ENCODE assay signal across 12 cellular contexts in genomic region chr7:102596036-102596435, GRCh38. TPM values are rescaled to one million over a fixed set of nuclear protein-coding genes. Genes with fewer than 3 reads are reported as not detected.
DNase-seq lines count a peak whose midpoint lies in the region; ATAC-seq and TF ChIP-seq lines count a peak whose summit lies in the region.
"Not testable (repeated sequence)": the region's sequence is repeated elsewhere in the genome, so short reads cannot be mapped to it uniquely, and the experiment has no call there.
"Had no signal": no experiment of that assay in that cellular context is flagged by ENCODE, and none has a peak within 500 bp of the region (broad histone marks: within the 10 kb centered on the region; RNA-seq: fewer than 3 reads in every experiment).

No MANE protein-coding gene starts in this region.

- not testable (repeated sequence) for H2AFZ ChIP-seq in Karpas-422 (ENCODE audit: low read length)

- not testable (repeated sequence) for H3K36me3 ChIP-seq in Karpas-422 (ENCODE audit: insufficient read depth, low read length); adrenal gland (replicated peaks in 1 of 2); left lung; sigmoid colon

- not testable (repeated sequence) for H3K27me3 ChIP-seq in Karpas-422 (ENCODE audit: low read length); adrenal gland; left lung; sigmoid colon

- H3K9ac ChIP-seq in Karpas-422 (ENCODE audit: low read length), result not testable (repeated sequence)

- not testable (repeated sequence) for H3K27ac Mint-ChIP-seq in activated CD4-positive, alpha-beta T cell treated with anti-CD3 and anti-CD28 coated beads, Interleukin-2, amount 10 ng/mL, durations not matched to agents 24 days and 14 days

- not testable (repeated sequence) for H3K9me3 Mint-ChIP-seq in activated CD4-positive, alpha-beta T cell treated with anti-CD3 and anti-CD28 coated beads, Interleukin-2, amount 10 ng/mL, durations not matched to agents 24 days and 14 days

- not testable (repeated sequence) for H3K4me3 ChIP-seq in Karpas-422 (ENCODE audit: low read length); adrenal gland; left lung; sigmoid colon

- H4K20me1 ChIP-seq in Karpas-422 (ENCODE audit: insufficient read depth, low read depth, low read length), result not testable (repeated sequence)

- H3K4me1 Mint-ChIP-seq in activated CD4-positive, alpha-beta T cell treated with anti-CD3 and anti-CD28 coated beads, Interleukin-2, amount 10 ng/mL, durations not matched to agents 24 days and 14 days, result not testable (repeated sequence)

- H3K27ac ChIP-seq in Karpas-422 (ENCODE audit: low read length); adrenal gland; left lung; sigmoid colon: not testable (repeated sequence)

- not testable (repeated sequence) for H3K79me2 ChIP-seq in Karpas-422 (ENCODE audit: low read length)

- not testable (repeated sequence) for H3K9me3 ChIP-seq in Karpas-422 (ENCODE audit: low read length); adrenal gland (replicated peaks in 1 of 3); left lung; sigmoid colon

- not testable (repeated sequence) for H3K4me3 Mint-ChIP-seq in activated CD4-positive, alpha-beta T cell treated with anti-CD3 and anti-CD28 coated beads, Interleukin-2, amount 10 ng/mL, durations not matched to agents 24 days and 14 days

- H3K4me2 ChIP-seq in Karpas-422 (ENCODE audit: low read depth, low read length, poor library complexity, severe bottlenecking), result not testable (repeated sequence)

- not testable (repeated sequence) for TF ChIP-seq POLR2A in adrenal gland (IDR thresholded peaks at IDR 0.05); sigmoid colon (IDR thresholded peaks at IDR 0.05)

- not testable (repeated sequence) for ATAC-seq in Right ventricle myocardium inferior, left lung

- not testable (repeated sequence) for H3K36me3 Mint-ChIP-seq in activated CD4-positive, alpha-beta T cell treated with anti-CD3 and anti-CD28 coated beads, Interleukin-2, amount 10 ng/mL, durations not matched to agents 24 days and 14 days (ENCODE audit: low read depth)

- intact Hi-C loops in activated CD4-positive, alpha-beta T cell treated with anti-CD3 and anti-CD28 coated beads, Interleukin-2, amount 10 ng/mL, durations not matched to agents 24 days and 14 days (cut with micrococcal nuclease); adrenal gland (cut with DNase I); Right ventricle myocardium inferior (cut with DNase I); left lung (cut with DNase I); sigmoid colon (cut with DNase I): not testable (repeated sequence)

- H3K9me2 ChIP-seq in Karpas-422 (replicated peaks; ENCODE audit: insufficient read depth, low read length), result not testable (repeated sequence)

- DNase-seq in Karpas-422 (peak; percentile 36), adrenal gland (peak in 4 of 7 donors; percentile 12 to 50 (median 24)), Right ventricle myocardium inferior (ENCODE audit: missing footprints) (peak; percentile 15), left lung (peak; percentile 20 to 36), sigmoid colon (peak; percentile 5)
- DNase-seq in activated CD4-positive, CD25-positive, alpha-beta regulatory T cell treated with anti-CD3 and anti-CD28 coated beads, Interleukin-2, amount 50 U/mL, for 72 hours, result peak; percentile 16
- peak; percentile 52 for DNase-seq in activated CD4-positive, alpha-beta T cell treated with anti-CD3 and anti-CD28 coated beads, Interleukin-2, amount 10 ng/mL, durations not matched to agents 24 days and 14 days

- H3K27me3 Mint-ChIP-seq in activated CD4-positive, alpha-beta T cell treated with anti-CD3 and anti-CD28 coated beads, Interleukin-2, amount 10 ng/mL, durations not matched to agents 24 days and 14 days, result not testable (repeated sequence)

- not testable (repeated sequence) for H3K4me1 ChIP-seq in Karpas-422 (ENCODE audit: low read length); adrenal gland (replicated peaks in 1 of 2); left lung; sigmoid colon

- TF ChIP-seq CTCF in adrenal gland (IDR thresholded peaks at IDR 0.05); left lung (IDR thresholded peaks at IDR 0.05); sigmoid colon (IDR thresholded peaks at IDR 0.05): not testable (repeated sequence)

- not testable (repeated sequence) for TF ChIP-seq EP300 in sigmoid colon (IDR thresholded peaks at IDR 0.05)

- WGBS in adrenal gland, 4 donors, result 33 to 53% (median 39%) methylated on average over 3 to 4 of the region's 10 CpGs; no CpG with 5 or more reads in 1 of the 4 donors
- 85 to 87% methylated on average over 4 of the region's 10 CpGs for WGBS in sigmoid colon, 2 donors

RNA-seq across cellular contexts. Expression of gene RASA4, which starts 20.5 kb away (rescaled TPM):
- 4.5 and 16.5 TPM in 2 replicates for total RNA-seq in Karpas-422 (2014; rRNA removed; shearing (Covaris generic); ENCODE audit: low replicate concordance)
- total RNA-seq in activated CD4-positive, alpha-beta T cell treated with anti-CD3 and anti-CD28 coated beads, Interleukin-2, amount 10 ng/mL, durations not matched to agents 24 days and 14 days, result 52.8 and 54.1 TPM in 2 replicates
- total RNA-seq in adrenal gland (100 to 1,000 TPM in 1 of 8 donors, 10 to 100 TPM in 7; 26.4 to 118 (median 57.1) TPM), Right ventricle myocardium inferior (17.1 TPM), left lung (10 to 100 TPM; 22.9 to 43.2 TPM), sigmoid colon (100 to 1,000 TPM in 1 of 4 donors, 10 to 100 TPM in 3; 12.0 to 113 (median 41.7) TPM)
- polyA plus RNA-seq in adrenal gland (100 to 1,000 TPM in 2 of 3 donors, 1 to 10 TPM in 1; 8.3 to 197 (median 115) TPM), sigmoid colon (10 to 100 TPM in 1 of 3 donors, 1 to 10 TPM in 2; 5.4 to 35.3 (median 7.4) TPM)

RNA-seq across cellular contexts. Expression of gene POLR2J3, which starts 23.7 kb away (rescaled TPM):
- total RNA-seq in Karpas-422 (2014; rRNA removed; shearing (Covaris generic); ENCODE audit: low replicate concordance), result 45.5 and 57.8 TPM in 2 replicates
- total RNA-seq in activated CD4-positive, alpha-beta T cell treated with anti-CD3 and anti-CD28 coated beads, Interleukin-2, amount 10 ng/mL, durations not matched to agents 24 days and 14 days, result 49.3 and 50.9 TPM in 2 replicates
- total RNA-seq in adrenal gland (10 to 100 TPM in 7 of 8 donors, 1 to 10 TPM in 1; 2.0 to 37.4 (median 17.7) TPM), Right ventricle myocardium inferior (8.3 TPM), left lung (10 to 100 TPM; 21.6 to 43.4 TPM), sigmoid colon (10 to 100 TPM; 10.7 to 19.1 (median 15.1) TPM)
- polyA plus RNA-seq in adrenal gland (100 to 1,000 TPM in 2 of 3 donors, 10 to 100 TPM in 1; 47.0 to 221 (median 106) TPM), sigmoid colon (100 to 1,000 TPM in 1 of 3 donors, 10 to 100 TPM in 2; 13.9 to 103 (median 33.6) TPM)

RNA-seq across cellular contexts. Expression of gene SPDYE2, which starts 45.0 kb away (rescaled TPM):
- total RNA-seq in Karpas-422 (2014; rRNA removed; shearing (Covaris generic); ENCODE audit: low replicate concordance), result not detected in 2 replicates
- total RNA-seq in activated CD4-positive, alpha-beta T cell treated with anti-CD3 and anti-CD28 coated beads, Interleukin-2, amount 10 ng/mL, durations not matched to agents 24 days and 14 days, result 0.19 TPM in 1 of 2 replicates, not detected in the other
- under 1 TPM in 2 of 8 donors, not detected in 6; 0.15 to 0.29 TPM for total RNA-seq in adrenal gland
- polyA plus RNA-seq in adrenal gland, result under 1 TPM in 1 of 3 donors, not detected in 2; 0.17 TPM
- not detected for total RNA-seq in Right ventricle myocardium inferior
- total RNA-seq in left lung, result not detected
- total RNA-seq in sigmoid colon, result not detected
- under 1 TPM in 1 of 3 donors, not detected in 2; 0.12 TPM for polyA plus RNA-seq in sigmoid colon
- total RNA-seq: A673; CD8-positive, alpha-beta memory T cell; Daoy had no signal
- polyA plus RNA-seq: AG04450, CD14-positive monocyte had no signal

RNA-seq across cellular contexts. Expression of gene UPK3BL1, which starts 46.6 kb away (rescaled TPM):
- 41.7 and 51.4 TPM in 2 replicates for total RNA-seq in Karpas-422 (2014; rRNA removed; shearing (Covaris generic); ENCODE audit: low replicate concordance)
- total RNA-seq in activated CD4-positive, alpha-beta T cell treated with anti-CD3 and anti-CD28 coated beads, Interleukin-2, amount 10 ng/mL, durations not matched to agents 24 days and 14 days, result 14.4 and 23.0 TPM in 2 replicates
- 10 to 100 TPM in 6 of 8 donors, 1 to 10 TPM in 2; 3.4 to 27.7 (median 14.7) TPM for total RNA-seq in adrenal gland
- 100 to 1,000 TPM in 2 of 3 donors, 10 to 100 TPM in 1; 11.3 to 137 (median 132) TPM for polyA plus RNA-seq in adrenal gland
- total RNA-seq in Right ventricle myocardium inferior, result 8.4 TPM
- total RNA-seq in left lung, result 10 to 100 TPM; 15.7 to 18.2 TPM
- 10 to 100 TPM; 18.1 to 43.5 (median 22.5) TPM for total RNA-seq in sigmoid colon
- 10 to 100 TPM in 2 of 3 donors, 1 to 10 TPM in 1; 8.8 to 32.1 (median 10.2) TPM for polyA plus RNA-seq in sigmoid colon

RNA-seq across cellular contexts. Expression of gene UPK3BL2, which starts 52.5 kb away (rescaled TPM):
- 19.8 and 49.4 TPM in 2 replicates for total RNA-seq in Karpas-422 (2014; rRNA removed; shearing (Covaris generic); ENCODE audit: low replicate concordance)
- total RNA-seq in activated CD4-positive, alpha-beta T cell treated with anti-CD3 and anti-CD28 coated beads, Interleukin-2, amount 10 ng/mL, durations not matched to agents 24 days and 14 days, result 14.1 and 19.2 TPM in 2 replicates
- 10 to 100 TPM in 1 of 8 donors, 1 to 10 TPM in 5, under 1 TPM in 2; 0.41 to 13.9 (median 3.4) TPM for total RNA-seq in adrenal gland
- 10 to 100 TPM in 2 of 3 donors, 1 to 10 TPM in 1; 2.4 to 62.9 (median 17.8) TPM for polyA plus RNA-seq in adrenal gland
- total RNA-seq in Right ventricle myocardium inferior, result 2.8 TPM
- 10 to 100 TPM; 12.7 to 22.0 TPM for total RNA-seq in left lung
- 10 to 100 TPM in 1 of 4 donors, 1 to 10 TPM in 2, under 1 TPM in 1; 0.99 to 10.9 (median 3.4) TPM for total RNA-seq in sigmoid colon
- polyA plus RNA-seq in sigmoid colon, result 10 to 100 TPM in 1 of 3 donors, not detected in 2; 14.2 TPM
